ENCODE assay signal across 8 cellular contexts in the genomic region with DNA sequence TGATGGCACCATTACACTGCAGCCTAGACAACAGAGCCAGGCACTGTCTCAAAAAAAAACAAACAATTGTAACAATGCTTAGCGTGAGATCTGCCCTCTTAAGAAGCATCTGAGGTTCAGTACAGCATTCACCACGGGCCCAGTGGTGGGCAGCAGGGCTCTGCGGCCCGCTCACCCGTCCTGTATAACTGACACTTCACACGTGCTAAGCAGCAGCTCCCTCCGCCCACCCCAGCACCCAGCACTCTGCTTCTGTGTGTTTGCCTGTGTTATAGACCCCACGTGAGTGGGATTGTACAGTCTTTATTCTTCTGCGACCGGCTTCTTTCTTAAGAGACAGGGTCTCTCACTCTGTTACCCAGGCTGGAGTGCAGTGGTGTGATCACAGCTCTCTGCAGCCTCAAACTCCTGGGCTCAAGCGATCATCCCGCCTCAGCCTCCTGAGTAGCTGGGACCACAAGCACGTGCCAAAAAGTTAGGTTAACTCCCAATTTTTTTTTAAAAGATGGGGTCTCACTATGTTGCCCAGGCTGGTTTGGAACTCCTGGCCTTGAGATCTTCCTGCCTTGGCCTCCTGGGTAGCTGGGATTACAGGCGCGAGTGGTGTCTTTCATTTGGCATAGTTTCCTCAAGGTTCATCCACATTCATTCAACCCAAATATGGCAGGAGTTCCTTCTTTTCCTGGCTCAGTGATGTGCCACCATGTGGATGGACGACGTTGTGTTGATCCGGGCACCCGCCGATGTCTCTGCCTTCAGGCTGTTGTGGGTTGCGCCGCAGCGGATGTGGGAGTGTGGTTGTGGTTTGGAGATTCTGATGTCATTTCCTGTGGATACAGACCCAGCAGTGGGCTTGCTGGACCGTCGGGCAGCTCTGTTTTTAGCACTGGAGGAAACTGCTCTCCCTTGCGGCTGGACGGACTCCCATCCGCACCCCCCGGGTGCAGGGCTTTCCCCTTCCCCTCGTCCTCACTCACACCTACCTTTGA.
DNase-seq lines count a peak whose midpoint lies in the region; ATAC-seq and FAIRE-seq lines count a peak whose summit lies in the region.

No MANE protein-coding gene starts in this region.

- no peaks in the 10 kb centered on the region for H3K27me3 ChIP-seq in small intestine (ENCODE audit: control insufficient read depth in 2 of 2, insufficient read depth in 2 of 2, low read length in 2 of 2)

- H3K9me3 ChIP-seq in small intestine (ENCODE audit: control insufficient read depth, low read depth), result no peaks in the 10 kb centered on the region

- peak; percentile 47 for ATAC-seq in GM18508 (IDR thresholded peaks at IDR 0.05; ENCODE audit: insufficient read depth, unreplicated experiment)
- ATAC-seq in HG03432 (IDR thresholded peaks at IDR 0.05; ENCODE audit: unreplicated experiment), result peak; percentile 62

- H3K4me1 ChIP-seq in small intestine (ENCODE audit: control insufficient read depth in 2 of 2, insufficient read depth in 1 of 2, low read depth in 1 of 2, low read length in 1 of 2), result no peaks in the 10 kb centered on the region

- peak; percentile 96 for DNase-seq in activated CD4-positive, alpha-beta T cell treated with anti-CD3 and anti-CD28 coated beads, Interleukin-2, amount 10 ng/mL, durations not matched to agents 24 days and 14 days
- DNase-seq in dedifferentiated amniotic fluid mesenchymal stem cell (ENCODE audit: extremely low spot score) (peak; percentile 58), small intestine (peak; percentile 42), SHP77 treated with DMSO at 0.1 percent for 48 hours (lab: John Stamatoyannopoulos, UW) (no peak), 8988T (no peak), COLO668 (lab: John Stamatoyannopoulos, UW; ENCODE audit: unreplicated experiment) (no peak)

- peaks cover 30% of the 10 kb centered on the region for H3K36me3 Mint-ChIP-seq in activated CD4-positive, alpha-beta T cell treated with anti-CD3 and anti-CD28 coated beads, Interleukin-2, amount 10 ng/mL, durations not matched to agents 24 days and 14 days (ENCODE audit: low read depth)

- peak overlapping the region; percentile 79 for H3K4me3 Mint-ChIP-seq in activated CD4-positive, alpha-beta T cell treated with anti-CD3 and anti-CD28 coated beads, Interleukin-2, amount 10 ng/mL, durations not matched to agents 24 days and 14 days

- H3K4me1 Mint-ChIP-seq in activated CD4-positive, alpha-beta T cell treated with anti-CD3 and anti-CD28 coated beads, Interleukin-2, amount 10 ng/mL, durations not matched to agents 24 days and 14 days, result peaks cover 19% of the 10 kb centered on the region

- H3K36me3 ChIP-seq in small intestine (ENCODE audit: control insufficient read depth in 2 of 2, insufficient read depth in 2 of 2, low read length in 2 of 2), result peaks cover 6 to 7% of the 10 kb centered on the region in 2 donors

- H3K27ac ChIP-seq in small intestine (ENCODE audit: low read depth in 1 of 2, low read length in 1 of 2), result no peak overlapping the region

- no peak overlapping the region for H3K4me3 ChIP-seq in small intestine (ENCODE audit: low read depth in 1 of 2, low read length in 2 of 2)

- peaks cover 3% of the 10 kb centered on the region for H3K27me3 Mint-ChIP-seq in activated CD4-positive, alpha-beta T cell treated with anti-CD3 and anti-CD28 coated beads, Interleukin-2, amount 10 ng/mL, durations not matched to agents 24 days and 14 days

- intact Hi-C loops in activated CD4-positive, alpha-beta T cell treated with anti-CD3 and anti-CD28 coated beads, Interleukin-2, amount 10 ng/mL, durations not matched to agents 24 days and 14 days (cut with micrococcal nuclease), result no loop called here

- 72 to 95% (median 75%) methylated on average over 30 of the region's 30 CpGs for WGBS in small intestine, 3 donors

- peaks cover 4% of the 10 kb centered on the region for H3K9me3 Mint-ChIP-seq in activated CD4-positive, alpha-beta T cell treated with anti-CD3 and anti-CD28 coated beads, Interleukin-2, amount 10 ng/mL, durations not matched to agents 24 days and 14 days

- no peak for FAIRE-seq in small intestine (lab: Jason Lieb, UNC)

- peak overlapping the region; percentile 93 for H3K27ac Mint-ChIP-seq in activated CD4-positive, alpha-beta T cell treated with anti-CD3 and anti-CD28 coated beads, Interleukin-2, amount 10 ng/mL, durations not matched to agents 24 days and 14 days

Comparison
In these comparisons a context has a peak if more than half of its experiments do, and no peak if none do; other contexts are left out.
1. DNase-seq: peak in activated CD4-positive, alpha-beta T cell treated with anti-CD3 and anti-CD28 coated beads, Interleukin-2, amount 10 ng/mL, durations not matched to agents 24 days and 14 days (single experiment), dedifferentiated amniotic fluid mesenchymal stem cell (single experiment) and small intestine (single experiment); none in SHP77 treated with DMSO at 0.1 percent for 48 hours (single experiment), 8988T (single experiment) and COLO668 (single experiment).